In the genomic region with DNA sequence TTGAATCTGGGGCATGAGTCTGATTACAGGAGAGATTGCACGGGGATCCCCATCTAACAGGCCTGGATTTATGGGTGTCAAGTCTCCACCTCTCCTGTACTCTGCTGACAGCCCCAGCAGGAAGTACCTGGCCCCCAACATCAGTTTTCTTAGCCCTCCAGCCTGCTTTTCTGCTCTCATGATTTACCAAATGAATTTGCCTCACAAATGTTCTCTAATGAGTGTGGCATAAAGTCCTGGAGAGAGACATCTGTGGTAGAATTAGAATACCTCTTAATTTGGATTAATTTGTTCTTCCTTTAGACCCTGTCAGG, we compare ENCODE assay signal across 17 cellular contexts.
DNase-seq lines count a peak whose midpoint lies in the region; ATAC-seq, FAIRE-seq and TF ChIP-seq lines count a peak whose summit lies in the region.
"Had no signal": no experiment of that assay in that cellular context is flagged by ENCODE, and none has a peak within 500 bp of the region (broad histone marks: within the 10 kb centered on the region; RNA-seq: fewer than 3 reads in every experiment).

No MANE protein-coding gene starts in this region.

- peak overlapping the region; percentile 88 for H3K27ac Mint-ChIP-seq in astrocyte (ENCODE audit: unreplicated experiment)
- H3K27ac Mint-ChIP-seq in naive thymus-derived CD4-positive, alpha-beta T cell = peak overlapping the region in 5 of 9 donors; percentile 3 to 66 (median 10)
- H3K27ac Mint-ChIP-seq: activated B cell treated with CpG ODN at 0.5 μM for 24 hours; activated CD8-positive, alpha-beta T cell treated with anti-CD3 and anti-CD28 coated beads, Interleukin-2, amount 10 ng/mL, durations not matched to agents 7 days and 5 days; memory B cell had no signal

- peaks cover 5% of the 10 kb centered on the region for H3K36me3 Mint-ChIP-seq in astrocyte (ENCODE audit: low read depth, unreplicated experiment)
- H3K36me3 Mint-ChIP-seq in naive thymus-derived CD4-positive, alpha-beta T cell = peaks cover 0 to 11% (median 4%) of the 10 kb centered on the region in 5 donors

- H3K79me2 ChIP-seq in astrocyte (ENCODE audit: insufficient read depth, low read length) = peaks cover 100% of the 10 kb centered on the region

- no peak for DNase-seq in astrocyte (ENCODE audit: low read depth)
- no peak for DNase-seq in naive thymus-derived CD4-positive, alpha-beta T cell
- DNase-seq in thoracic aorta (ENCODE audit: low spot score) = no peak
- DNase-seq in glomerular visceral epithelial cell (ENCODE audit: extremely low spot score) = no peak
- DNase-seq in NCI-H1417 (lab: John Stamatoyannopoulos, UW) = no peak
- DNase-seq in NCI-H187 treated with DMSO at 0.1 percent for 48 hours (lab: John Stamatoyannopoulos, UW) = no peak
- DNase-seq: activated B cell treated with CpG ODN at 0.5 μM for 24 hours; activated CD8-positive, alpha-beta T cell treated with anti-CD3 and anti-CD28 coated beads, Interleukin-2, amount 10 ng/mL, durations not matched to agents 7 days and 5 days; effector memory CD4-positive, alpha-beta T cell; GF-D8; Right ventricle myocardium superior; substantia nigra had no signal

- no peak overlapping the region for H2AFZ ChIP-seq in astrocyte (ENCODE audit: low read depth, low read length)

- FAIRE-seq in astrocyte (lab: Jason Lieb, UNC) = no peak
- FAIRE-seq: keratinocyte had no signal

- H3K4me3 ChIP-seq in HUES6 (ENCODE audit: low read depth, low read length) (no peak overlapping the region), astrocyte (ENCODE audit: insufficient read depth, low read depth, low read length) (no peak overlapping the region), thoracic aorta (no peak overlapping the region)
- no peak overlapping the region for H3K4me3 ChIP-seq in naive thymus-derived CD4-positive, alpha-beta T cell (ENCODE audit: low read length)

- peak overlapping the region; percentile 59 for H3K4me3 Mint-ChIP-seq in astrocyte (ENCODE audit: unreplicated experiment)
- H3K4me3 Mint-ChIP-seq in naive thymus-derived CD4-positive, alpha-beta T cell = peak overlapping the region in 8 of 10 donors; percentile 7 to 54 (median 12)
- H3K4me3 Mint-ChIP-seq: activated B cell treated with CpG ODN at 0.5 μM for 24 hours; activated CD8-positive, alpha-beta T cell treated with anti-CD3 and anti-CD28 coated beads, Interleukin-2, amount 10 ng/mL, durations not matched to agents 7 days and 5 days; central memory CD8-positive, alpha-beta T cell; memory B cell had no signal

- H3K9ac ChIP-seq in HUES6 (ENCODE audit: low read length) (no peak overlapping the region), astrocyte (ENCODE audit: low read length) (no peak overlapping the region)

- no peaks in the 10 kb centered on the region for H3K9me3 Mint-ChIP-seq in astrocyte (ENCODE audit: unreplicated experiment)
- H3K9me3 Mint-ChIP-seq in naive thymus-derived CD4-positive, alpha-beta T cell = peaks cover 0 to 5% (median 0%) of the 10 kb centered on the region in 11 donors
- H3K9me3 Mint-ChIP-seq: activated B cell treated with CpG ODN at 0.5 μM for 24 hours; central memory CD8-positive, alpha-beta T cell; memory B cell had no signal

- no peaks in the 10 kb centered on the region for H3K27me3 Mint-ChIP-seq in astrocyte (ENCODE audit: low read depth, unreplicated experiment)
- H3K27me3 Mint-ChIP-seq in naive thymus-derived CD4-positive, alpha-beta T cell = peaks cover 0 to 6% (median 0%) of the 10 kb centered on the region in 5 donors
- H3K27me3 Mint-ChIP-seq: central memory CD8-positive, alpha-beta T cell had no signal

- peaks cover 90% of the 10 kb centered on the region for H4K20me1 ChIP-seq in astrocyte (ENCODE audit: insufficient read depth, low read length)

- H3K9me3 ChIP-seq in HUES6 (ENCODE audit: control insufficient read depth, insufficient read depth, low read depth, low read length) (no peaks in the 10 kb centered on the region), astrocyte (ENCODE audit: insufficient read depth, low read depth, low read length) (no peaks in the 10 kb centered on the region), thoracic aorta (no peaks in the 10 kb centered on the region)
- no peaks in the 10 kb centered on the region for H3K9me3 ChIP-seq in naive thymus-derived CD4-positive, alpha-beta T cell (ENCODE audit: control insufficient read depth in 2 of 3, low read length in 3 of 3)

- CTCF ChIA-PET in naive thymus-derived CD4-positive, alpha-beta T cell (lab: Charles Lee) = no interaction called here

- intact Hi-C loops in naive thymus-derived CD4-positive, alpha-beta T cell (cut with micrococcal nuclease) = no loop called here

- ATAC-seq in naive thymus-derived CD4-positive, alpha-beta T cell = no peak
- no peak for ATAC-seq in thoracic aorta (ENCODE audit: insufficient number of reproducible peaks, low FRiP score, low read depth)
- ATAC-seq: activated CD8-positive, alpha-beta T cell treated with anti-CD3 and anti-CD28 coated beads, Interleukin-2, amount 10 ng/mL, durations not matched to agents 7 days and 5 days; sciatic nerve had no signal

- TF ChIP-seq CTCF in astrocyte (IDR thresholded peaks at IDR 0.05; ENCODE audit: insufficient read depth, low read depth, low read length) (no peak), thoracic aorta (IDR thresholded peaks at IDR 0.05) (no peak)

- POLR2A ChIA-PET in naive thymus-derived CD4-positive, alpha-beta T cell (lab: Charles Lee) = no interaction called here

- H3K27me3 ChIP-seq in HUES6 (ENCODE audit: control insufficient read depth, insufficient read depth, low read length) = no peaks in the 10 kb centered on the region
- H3K27me3 ChIP-seq in astrocyte (ENCODE audit: insufficient read depth, low read length) = no peaks in the 10 kb centered on the region
- H3K27me3 ChIP-seq in naive thymus-derived CD4-positive, alpha-beta T cell (ENCODE audit: control insufficient read depth in 2 of 2, insufficient read depth in 2 of 2, low read length in 2 of 2) = no peaks in the 10 kb centered on the region
- H3K27me3 ChIP-seq in thoracic aorta (replicated peaks; ENCODE audit: insufficient read depth) = no peaks in the 10 kb centered on the region

- H3K4me1 ChIP-seq in HUES6 (ENCODE audit: control insufficient read depth, insufficient read depth, low read length) (peaks cover 67% of the 10 kb centered on the region), astrocyte (ENCODE audit: insufficient read depth, low read length) (peaks cover 54% of the 10 kb centered on the region), thoracic aorta (ENCODE audit: control insufficient read depth in 1 of 2, low read depth in 2 of 2) (peaks cover 65 to 85% of the 10 kb centered on the region in 2 donors)
- peaks cover 15 to 60% of the 10 kb centered on the region in 2 donors for H3K4me1 ChIP-seq in naive thymus-derived CD4-positive, alpha-beta T cell (ENCODE audit: control insufficient read depth in 2 of 2, insufficient read depth in 2 of 2, low read length in 2 of 2)

- peaks cover 84% of the 10 kb centered on the region for H3K4me1 Mint-ChIP-seq in astrocyte (ENCODE audit: low read depth, unreplicated experiment)
- peaks cover 60 to 98% (median 92%) of the 10 kb centered on the region in 7 donors for H3K4me1 Mint-ChIP-seq in naive thymus-derived CD4-positive, alpha-beta T cell

- H3K27ac ChIP-seq in HUES6 (ENCODE audit: low read depth, low read length) (0 out of 2 replicates have a peak overlapping the region, but pooled peaks have one; percentile 22), astrocyte (ENCODE audit: low read depth, low read length) (no peak overlapping the region), thoracic aorta (peak overlapping the region; percentile 11 to 13)
- H3K27ac ChIP-seq in naive thymus-derived CD4-positive, alpha-beta T cell (ENCODE audit: low read depth, low read length) = no peak overlapping the region

- H3K36me3 ChIP-seq in HUES6 (ENCODE audit: control insufficient read depth, insufficient read depth, low read length) = no peaks in the 10 kb centered on the region
- H3K36me3 ChIP-seq in astrocyte (ENCODE audit: insufficient read depth, low read length) = peaks cover 3% of the 10 kb centered on the region
- no peaks in the 10 kb centered on the region for H3K36me3 ChIP-seq in naive thymus-derived CD4-positive, alpha-beta T cell (ENCODE audit: control insufficient read depth in 2 of 3, insufficient read depth in 3 of 3, low read length in 3 of 3)
- no peaks in the 10 kb centered on the region for H3K36me3 ChIP-seq in thoracic aorta

- H3K4me2 ChIP-seq in astrocyte (ENCODE audit: low read length) = no peak overlapping the region

Comparison
In these comparisons a context has a peak if more than half of its experiments do, and no peak if none do; other contexts are left out.
1. H3K27ac ChIP-seq: peak in HUES6 (single experiment) and thoracic aorta (2 of 2); none in astrocyte (single experiment) and naive thymus-derived CD4-positive, alpha-beta T cell (single experiment).